In the genomic region with DNA sequence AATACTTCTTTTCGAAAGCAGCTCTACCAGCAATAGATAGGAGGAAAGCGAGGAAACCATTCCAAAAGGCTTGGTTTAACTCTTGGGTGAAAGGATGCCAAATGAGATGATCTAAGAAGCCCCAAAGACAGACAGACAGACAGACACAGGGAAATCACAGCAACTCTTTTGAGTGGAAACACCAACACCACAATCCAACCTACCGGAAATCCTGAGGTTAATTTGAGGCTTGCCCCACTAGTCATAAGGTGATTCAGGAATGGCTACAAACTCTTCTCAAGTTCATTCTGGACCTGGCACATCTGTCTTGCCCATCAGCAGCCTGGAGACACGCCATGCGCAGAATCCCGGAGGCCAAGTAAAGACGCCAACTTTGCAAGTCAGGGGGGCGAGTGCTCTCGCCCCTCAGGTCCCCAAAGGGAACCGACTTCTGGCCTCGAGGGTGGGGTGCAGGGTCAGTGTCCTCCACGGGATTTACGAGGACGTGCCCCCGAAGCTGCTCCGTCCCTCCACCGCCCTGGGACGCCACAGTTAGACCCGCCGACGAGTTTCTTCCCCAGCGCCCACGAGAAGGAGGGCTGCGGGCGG, we compare ENCODE assay signal across 8 cellular contexts. TPM values are rescaled to one million over a fixed set of nuclear protein-coding genes. Genes with fewer than 3 reads are reported as not detected.
DNase-seq lines count a peak whose midpoint lies in the region; ATAC-seq, FAIRE-seq and TF ChIP-seq lines count a peak whose summit lies in the region.

No MANE protein-coding gene starts in this region.

- POLR2A ChIA-PET in HepG2 (lab: Yijun Ruan, JAX), result interaction anchor here (0.6 to 2.8 kb wide), 5 partner anchors 24 to 295 kb away, joined by 3 to 23 read pairs (median 3); a partner anchor contains a TSS

- no peak for TF ChIP-seq RAD21 in HepG2 (CRISPR knock-in tag; IDR thresholded peaks at IDR 0.05)

- H3K36me3 Mint-ChIP-seq in T-helper 2 cell treated with Interferon-gamma antibody and Interleukin-4, amounts not matched to agents 5 μg/mL and 100 μg/mL, for 36 hours (ENCODE audit: low read depth), result no peaks in the 10 kb centered on the region

- H3K4me3 Mint-ChIP-seq in T-helper 2 cell treated with Interferon-gamma antibody and Interleukin-4, amounts not matched to agents 5 μg/mL and 100 μg/mL, for 36 hours, result peak overlapping the region; percentile 48

- peak overlapping the region; percentile 94 for H3K4me2 ChIP-seq in HepG2 (ENCODE audit: low read depth, low read length)

- H2AFZ ChIP-seq in HepG2 (ENCODE audit: low read length), result no peak overlapping the region

- in situ Hi-C loops in HepG2 (cut with HindIII; ENCODE audit: extremely low pct_ligation_motif_present, low pct_unique_long_range_greater_than_20kb), result no loop called here

- no peak for FAIRE-seq in HepG2 (lab: Jason Lieb, UNC)

- peaks cover 33% of the 10 kb centered on the region for H3K4me1 ChIP-seq in HepG2 (ENCODE audit: insufficient read depth, low read length)

- TF ChIP-seq EP300 in HepG2 (IDR thresholded peaks at IDR 0.05; ENCODE audit: low read depth in 2 of 2, low read length in 2 of 2), result no peak
- no peak for TF ChIP-seq EP300 in HepG2 (CRISPR knock-in tag; IDR thresholded peaks at IDR 0.05; ENCODE audit: borderline replicate concordance)

- peak; percentile 7 for DNase-seq in NCI-H345 treated with DMSO at 0.1 percent for 48 hours (lab: John Stamatoyannopoulos, UW; ENCODE audit: unreplicated experiment)
- DNase-seq in NCI-H345 (lab: John Stamatoyannopoulos, UW), result no peak
- peak; percentile 48 for DNase-seq in T-helper 2 cell treated with Interferon-gamma antibody and Interleukin-4, amounts not matched to agents 5 μg/mL and 100 μg/mL, for 36 hours (ENCODE audit: low spot score)
- peak; percentile 9 for DNase-seq in HepG2 (ENCODE audit: low spot score)
- peak; percentile 0 to 19 for DNase-seq in stimulated activated CD8-positive, alpha-beta memory T cell treated with anti-CD3 and anti-CD28 coated beads, Interleukin-15, amount 100 ng/mL, for 4 hours (ENCODE audit: low read depth in 2 of 2)

- H3K27ac Mint-ChIP-seq in T-helper 2 cell treated with Interferon-gamma antibody and Interleukin-4, amounts not matched to agents 5 μg/mL and 100 μg/mL, for 36 hours, result no peak overlapping the region

- peaks cover 15% of the 10 kb centered on the region for H3K4me1 Mint-ChIP-seq in T-helper 2 cell treated with Interferon-gamma antibody and Interleukin-4, amounts not matched to agents 5 μg/mL and 100 μg/mL, for 36 hours (ENCODE audit: low read depth)

- peaks cover 0 to 1% of the 10 kb centered on the region in 2 experiments; a peak in 2 of 5 replicates for H3K27me3 ChIP-seq in HepG2 (ENCODE audit: control insufficient read depth in 1 of 2, insufficient read depth in 2 of 2, low read length in 2 of 2)

- no peak for TF ChIP-seq POLR2A in HepG2 (IDR thresholded peaks at IDR 0.05; ENCODE audit: insufficient read depth in 1 of 2, low read depth in 2 of 2, low read length in 2 of 2)

- H3K9ac ChIP-seq in HepG2 (ENCODE audit: insufficient read depth, low read depth, low read length), result peak overlapping the region; percentile 88

- peaks cover 42% of the 10 kb centered on the region for H3K79me2 ChIP-seq in HepG2 (ENCODE audit: insufficient read depth, low read length)

- intact Hi-C loops in HepG2 (cut with micrococcal nuclease; ENCODE audit: unreplicated experiment), result loop anchor here (2.0 kb wide), 2 partner anchors 35 kb away; no protein-coding TSS in a partner anchor

- H3K9me3 Mint-ChIP-seq in T-helper 2 cell treated with Interferon-gamma antibody and Interleukin-4, amounts not matched to agents 5 μg/mL and 100 μg/mL, for 36 hours, result no peaks in the 10 kb centered on the region

- no peaks in the 10 kb centered on the region for H3K9me3 ChIP-seq in HepG2 (ENCODE audit: low read length)

- no peak for TF ChIP-seq CTCF in HepG2 (CRISPR knock-in tag; IDR thresholded peaks at IDR 0.05)

- TSS peak; percentile 65 for BruUV-seq in HepG2 (replicated peaks; lab: Mats Ljungman, UMichigan)

- 0 out of 2 replicates have a peak, but pooled peaks cover 6% of the 10 kb centered on the region for H4K20me1 ChIP-seq in HepG2 (ENCODE audit: insufficient read depth, low read length)

- H3K27me3 Mint-ChIP-seq in T-helper 2 cell treated with Interferon-gamma antibody and Interleukin-4, amounts not matched to agents 5 μg/mL and 100 μg/mL, for 36 hours (ENCODE audit: low read depth), result peaks cover 69% of the 10 kb centered on the region

- H3K27ac ChIP-seq in cingulate gyrus (ENCODE audit: low read depth, low read length) (peak overlapping the region; percentile 79), HepG2 (ENCODE audit: extremely low read length, insufficient read depth, low read length) (peak overlapping the region; percentile 91)

- ATAC-seq in HG03064 (IDR thresholded peaks at IDR 0.05; ENCODE audit: low read depth, unreplicated experiment) (peak; percentile 5), HepG2 (no peak), GM21515 (IDR thresholded peaks at IDR 0.05; ENCODE audit: unreplicated experiment) (no peak)

- H3K36me3 ChIP-seq in HepG2 (replicated peaks in 1 of 2; ENCODE audit: control insufficient read depth in 1 of 2, insufficient read depth in 2 of 2, low read length in 2 of 2), result no peaks in the 10 kb centered on the region; a peak in 1 of 5 replicates

- CTCF ChIA-PET in HepG2 (lab: Yijun Ruan, JAX; ENCODE audit: low intra/inter-chr PET ratio, low total read pairs), result no interaction called here

- peak overlapping the region; percentile 88 to 94 (median 90) for H3K4me3 ChIP-seq in HepG2 (replicated peaks in 1 of 3; ENCODE audit: insufficient read depth in 1 of 3, low read depth in 2 of 3, low read length in 3 of 3)

- 3% methylated on average over 3 of the region's 25 CpGs for WGBS in HepG2 (ENCODE audit: low lambda C conversion rate)

TF ChIP-seq in HepG2, 621 proteins besides CTCF, POLR2A, EP300 and RAD21 (continues in another document):
- TF ChIP-seq ZBTB21 (CRISPR knock-in tag; IDR thresholded peaks at IDR 0.05) (no peak), ZFP36L2 (CRISPR knock-in tag; IDR thresholded peaks at IDR 0.05) (no peak)

RNA-seq across cellular contexts. Expression of a gene that starts 0.8 kb away (rescaled TPM):
- 12.6 and 17.5 TPM in 2 replicates for total RNA-seq in HepG2 (2016; rRNA removed; fragmentation: Illumina TruSeq; extraction: Trizol)
- total RNA-seq in HepG2 (2016; cell fraction: cytosol; rRNA removed; fragmentation: Illumina TruSeq; extraction: Trizol; ENCODE audit: low read depth), result 27.4 and 31.9 TPM in 2 replicates
- 13.3 and 18.2 TPM in 2 replicates for total RNA-seq in HepG2 (2016; cell fraction: insoluble cytoplasmic fraction; rRNA removed; fragmentation: Illumina TruSeq; extraction: Trizol)
- 12.8 and 14.6 TPM in 2 replicates for total RNA-seq in HepG2 (2016; cell fraction: membrane; rRNA removed; fragmentation: Illumina TruSeq; extraction: Trizol)
- total RNA-seq in HepG2 (2016; cell fraction: nucleus; rRNA removed; fragmentation: Illumina TruSeq; extraction: Trizol), result 24.1 and 25.1 TPM in 2 replicates
- polyA plus RNA-seq in HepG2 (2011; rRNA removed), result 3.6 and 4.0 TPM in 2 replicates
- 2.4 and 2.8 TPM in 2 replicates for polyA plus RNA-seq in HepG2 (2011; cell fraction: cytosol; rRNA removed)
- polyA plus RNA-seq in HepG2 (2011; cell fraction: nucleus; rRNA removed), result 1.9 and 2.6 TPM in 2 replicates
- 2.4 and 3.1 TPM in 2 replicates for polyA plus RNA-seq in HepG2 (2012)
- polyA plus RNA-seq in HepG2 (2016; cell fraction: cytosol; fragmentation: Illumina TruSeq; extraction: Trizol; ENCODE audit: low read depth), result 0.24 and 0.27 TPM in 2 replicates
- polyA plus RNA-seq in HepG2 (2016; cell fraction: insoluble cytoplasmic fraction; fragmentation: Illumina TruSeq; extraction: Trizol; ENCODE audit: low read depth), result 7.3 and 10.4 TPM in 2 replicates
- polyA plus RNA-seq in HepG2 (2016; cell fraction: membrane; fragmentation: Illumina TruSeq; extraction: Trizol; ENCODE audit: low read depth), result 1.1 and 1.3 TPM in 2 replicates
- 6.1 and 7.9 TPM in 2 replicates for polyA plus RNA-seq in HepG2 (2016; cell fraction: nucleus; fragmentation: Illumina TruSeq; extraction: Trizol; ENCODE audit: insufficient read depth, low read depth)
- polyA minus RNA-seq in HepG2 (2011; rRNA and poly(A)+ RNA removed; ENCODE audit: low replicate concordance), result 4.4 and 9.0 TPM in 2 replicates
- polyA minus RNA-seq in HepG2 (2011; cell fraction: cytosol; rRNA and poly(A)+ RNA removed), result 7.7 and 10.7 TPM in 2 replicates
- polyA minus RNA-seq in HepG2 (2011; cell fraction: nucleus; rRNA and poly(A)+ RNA removed), result 26.5 and 26.9 TPM in 2 replicates

RNA-seq across cellular contexts. Expression of a gene that starts 47.7 kb away (rescaled TPM):
- total RNA-seq in HepG2 (2016; rRNA removed; fragmentation: Illumina TruSeq; extraction: Trizol), result 2,304 and 2,854 TPM in 2 replicates
- total RNA-seq in HepG2 (2016; cell fraction: cytosol; rRNA removed; fragmentation: Illumina TruSeq; extraction: Trizol; ENCODE audit: low read depth), result 2,679 and 3,195 TPM in 2 replicates
- 2,274 and 2,770 TPM in 2 replicates for total RNA-seq in HepG2 (2016; cell fraction: insoluble cytoplasmic fraction; rRNA removed; fragmentation: Illumina TruSeq; extraction: Trizol)
- 4,681 and 5,440 TPM in 2 replicates for total RNA-seq in HepG2 (2016; cell fraction: membrane; rRNA removed; fragmentation: Illumina TruSeq; extraction: Trizol)
- total RNA-seq in HepG2 (2016; cell fraction: nucleus; rRNA removed; fragmentation: Illumina TruSeq; extraction: Trizol), result 835 and 930 TPM in 2 replicates
- 2,158 and 2,520 TPM in 2 replicates for polyA plus RNA-seq in HepG2 (2011; rRNA removed)
- 1,791 and 2,684 TPM in 2 replicates for polyA plus RNA-seq in HepG2 (2011; cell fraction: cytosol; rRNA removed)
- polyA plus RNA-seq in HepG2 (2011; cell fraction: nucleus; rRNA removed), result 439 and 543 TPM in 2 replicates
- polyA plus RNA-seq in HepG2 (2012), result 3,634 and 4,341 TPM in 2 replicates
- polyA plus RNA-seq in HepG2 (2016; cell fraction: cytosol; fragmentation: Illumina TruSeq; extraction: Trizol; ENCODE audit: low read depth), result 2,391 and 2,662 TPM in 2 replicates
- polyA plus RNA-seq in HepG2 (2016; cell fraction: insoluble cytoplasmic fraction; fragmentation: Illumina TruSeq; extraction: Trizol; ENCODE audit: low read depth), result 2,258 and 2,332 TPM in 2 replicates
- 3,797 and 4,128 TPM in 2 replicates for polyA plus RNA-seq in HepG2 (2016; cell fraction: membrane; fragmentation: Illumina TruSeq; extraction: Trizol; ENCODE audit: low read depth)
- 1,172 and 1,187 TPM in 2 replicates for polyA plus RNA-seq in HepG2 (2016; cell fraction: nucleus; fragmentation: Illumina TruSeq; extraction: Trizol; ENCODE audit: insufficient read depth, low read depth)
- polyA minus RNA-seq in HepG2 (2011; rRNA and poly(A)+ RNA removed; ENCODE audit: low replicate concordance), result 995 and 1,624 TPM in 2 replicates
- 597 and 687 TPM in 2 replicates for polyA minus RNA-seq in HepG2 (2011; cell fraction: cytosol; rRNA and poly(A)+ RNA removed)
- 346 and 489 TPM in 2 replicates for polyA minus RNA-seq in HepG2 (2011; cell fraction: nucleus; rRNA and poly(A)+ RNA removed)
